In genomic region chrX:48919947-48920712, GRCh38 we compare ENCODE assay signal across 10 cellular contexts. TPM values are rescaled to one million over a fixed set of nuclear protein-coding genes. Genes with fewer than 3 reads are reported as not detected.
A peak's percentile ranks its signal among the peaks of the same experiment; 100 is the strongest.
DNase-seq lines count a peak whose midpoint lies in the region; ATAC-seq and TF ChIP-seq lines count a peak whose summit lies in the region.
"Had no signal": no experiment of that assay in that cellular context is flagged by ENCODE, and none has a peak within 500 bp of the region (broad histone marks: within the 10 kb centered on the region; RNA-seq: fewer than 3 reads in every experiment).

No MANE protein-coding gene starts in this region.

- H3K4me3 ChIP-seq in GM23338: peak overlapping the region; percentile 63
- no peak overlapping the region for H3K4me3 ChIP-seq in mucosa of stomach (ENCODE audit: low read length)

- no peak overlapping the region for H2AFZ ChIP-seq in GM23338

- H3K79me2 ChIP-seq in GM23338 (replicated peaks; ENCODE audit: insufficient read depth): peaks cover 48% of the 10 kb centered on the region

- H3K27me3 ChIP-seq in GM23338 (ENCODE audit: insufficient read depth): no peaks in the 10 kb centered on the region
- H3K27me3 ChIP-seq in mucosa of stomach (ENCODE audit: control insufficient read depth, insufficient read depth, low read length): no peaks in the 10 kb centered on the region

- peaks cover 36% of the 10 kb centered on the region for H3K4me1 Mint-ChIP-seq in GM23338
- H3K4me1 Mint-ChIP-seq in activated naive CD8-positive, alpha-beta T cell treated with anti-CD3 and anti-CD28 coated beads for 36 hours: peaks cover 39% of the 10 kb centered on the region

- peak overlapping the region; percentile 72 for H3K4me2 ChIP-seq in GM23338

- H3K36me3 ChIP-seq in GM23338 (ENCODE audit: insufficient read depth): peaks cover 17% of the 10 kb centered on the region; the same call in 1 of the 2 replicates
- H3K36me3 ChIP-seq in mucosa of stomach (ENCODE audit: control insufficient read depth, insufficient read depth, low read length): no peaks in the 10 kb centered on the region

- H3K4me1 ChIP-seq in GM23338 (ENCODE audit: insufficient read depth): peaks cover 32% of the 10 kb centered on the region; the same call in 1 of the 2 replicates
- peaks cover 11% of the 10 kb centered on the region for H3K4me1 ChIP-seq in mucosa of stomach (ENCODE audit: control insufficient read depth, insufficient read depth, low read length)

- H3K27ac ChIP-seq in 22Rv1: peak overlapping the region; percentile 72
- peak overlapping the region; percentile 99 for H3K27ac ChIP-seq in GM23338 (ENCODE audit: low read depth)

- peak overlapping the region; percentile 50 for H3K9ac ChIP-seq in mucosa of stomach (ENCODE audit: low read length)

- DNase-seq in GM23338 (ENCODE audit: low spot score) (no peak), NCI-H226 (no peak), SHP77 treated with DMSO at 0.1 percent for 48 hours (lab: John Stamatoyannopoulos, UW) (no peak), putamen (ENCODE audit: low spot score) (no peak)
- no peak for DNase-seq in activated naive CD8-positive, alpha-beta T cell treated with anti-CD3 and anti-CD28 coated beads for 36 hours
- DNase-seq: DMS53, NCI-H1930 had no signal

- H3K4me3 Mint-ChIP-seq in GM23338: peak overlapping the region; percentile 98
- peak overlapping the region; percentile 90 for H3K4me3 Mint-ChIP-seq in activated naive CD8-positive, alpha-beta T cell treated with anti-CD3 and anti-CD28 coated beads for 36 hours

- peaks cover 25% of the 10 kb centered on the region for H3K27me3 Mint-ChIP-seq in GM23338 (ENCODE audit: insufficient read depth, low read depth, poor library complexity)
- peaks cover 10% of the 10 kb centered on the region for H3K27me3 Mint-ChIP-seq in activated naive CD8-positive, alpha-beta T cell treated with anti-CD3 and anti-CD28 coated beads for 36 hours

- ATAC-seq in GM23338: no peak
- ATAC-seq in HG03342 (IDR thresholded peaks at IDR 0.05; ENCODE audit: unreplicated experiment): no peak

- peaks cover 13% of the 10 kb centered on the region for H4K20me1 ChIP-seq in GM23338 (replicated peaks; ENCODE audit: insufficient read depth)

- no peaks in the 10 kb centered on the region for H3K9me3 ChIP-seq in mucosa of stomach (ENCODE audit: control insufficient read depth, low read length)

- H3K27ac Mint-ChIP-seq in GM23338: peak overlapping the region; percentile 99
- H3K27ac Mint-ChIP-seq in activated naive CD8-positive, alpha-beta T cell treated with anti-CD3 and anti-CD28 coated beads for 36 hours: peak overlapping the region; percentile 96

- peaks cover 64% of the 10 kb centered on the region for H3K36me3 Mint-ChIP-seq in GM23338 (ENCODE audit: low read depth)
- peaks cover 58% of the 10 kb centered on the region for H3K36me3 Mint-ChIP-seq in activated naive CD8-positive, alpha-beta T cell treated with anti-CD3 and anti-CD28 coated beads for 36 hours

- peaks cover 7% of the 10 kb centered on the region for H3K9me3 Mint-ChIP-seq in GM23338
- no peaks in the 10 kb centered on the region for H3K9me3 Mint-ChIP-seq in activated naive CD8-positive, alpha-beta T cell treated with anti-CD3 and anti-CD28 coated beads for 36 hours

- H3K9me2 ChIP-seq in GM23338 (ENCODE audit: insufficient read depth): no peaks in the 10 kb centered on the region

- TF ChIP-seq CTCF in 22Rv1 (IDR thresholded peaks at IDR 0.05) (no peak), GM23338 (conservative IDR thresholded peaks at IDR 0.05; ENCODE audit: low read depth in 2 of 2) (no peak)

- H3F3A ChIP-seq in GM23338 (replicated peaks; ENCODE audit: low read depth): peaks cover 18% of the 10 kb centered on the region; the same call in 1 of the 2 replicates

TF ChIP-seq in GM23338, 12 proteins besides CTCF, POLR2A, EP300 and RAD21 (continues in another document):
- TF ChIP-seq REST (IDR thresholded peaks at IDR 0.05; ENCODE audit: unreplicated experiment) (no peak), JUNB (IDR thresholded peaks at IDR 0.05; ENCODE audit: unreplicated experiment) (no peak), ZNF331 (CRISPR knock-in tag; IDR thresholded peaks at IDR 0.05; ENCODE audit: low read depth) (no peak), EZH2phosphoT487 (IDR thresholded peaks at IDR 0.05; ENCODE audit: unreplicated experiment) (no peak), CREB1 (CRISPR knock-in tag; IDR thresholded peaks at IDR 0.05; ENCODE audit: low read depth) (no peak), POLR2AphosphoS5 (IDR thresholded peaks at IDR 0.05; ENCODE audit: low read depth) (no peak), STAT1 (IDR thresholded peaks at IDR 0.05; ENCODE audit: unreplicated experiment) (no peak)

RNA-seq across cellular contexts. Expression of gene PIM2, which starts 1.3 kb away (rescaled TPM):
- 336 and 359 TPM in 2 replicates for total RNA-seq in GM23338 (2014; rRNA removed; shearing (Covaris generic))
- 232 and 237 TPM in 2 replicates for polyA plus RNA-seq in GM23338 (2016; fragmentation: Nextera tagmentation; extraction: Ambion mirVana)
- total RNA-seq in activated naive CD8-positive, alpha-beta T cell treated with anti-CD3 and anti-CD28 coated beads for 36 hours: 100 to 1,000 TPM; 213 to 219 TPM

RNA-seq across cellular contexts. Expression of gene SLC35A2, which starts 8.7 kb away (rescaled TPM):
- total RNA-seq in GM23338 (2014; rRNA removed; shearing (Covaris generic)): 16.4 and 17.7 TPM in 2 replicates
- polyA plus RNA-seq in GM23338 (2016; fragmentation: Nextera tagmentation; extraction: Ambion mirVana): 13.0 and 20.6 TPM in 2 replicates
- 10 to 100 TPM; 20.8 to 24.0 TPM for total RNA-seq in activated naive CD8-positive, alpha-beta T cell treated with anti-CD3 and anti-CD28 coated beads for 36 hours

RNA-seq across cellular contexts. Expression of gene PQBP1, which starts 22.4 kb away (rescaled TPM):
- 53.2 and 63.4 TPM in 2 replicates for total RNA-seq in GM23338 (2014; rRNA removed; shearing (Covaris generic))
- 121 and 130 TPM in 2 replicates for polyA plus RNA-seq in GM23338 (2016; fragmentation: Nextera tagmentation; extraction: Ambion mirVana)
- total RNA-seq in activated naive CD8-positive, alpha-beta T cell treated with anti-CD3 and anti-CD28 coated beads for 36 hours: 10 to 100 TPM; 84.3 to 85.7 TPM

RNA-seq across cellular contexts. Expression of gene TIMM17B, which starts 22.6 kb away (rescaled TPM):
- 61.3 and 67.1 TPM in 2 replicates for total RNA-seq in GM23338 (2014; rRNA removed; shearing (Covaris generic))
- 147 and 158 TPM in 2 replicates for polyA plus RNA-seq in GM23338 (2016; fragmentation: Nextera tagmentation; extraction: Ambion mirVana)
- total RNA-seq in activated naive CD8-positive, alpha-beta T cell treated with anti-CD3 and anti-CD28 coated beads for 36 hours: 10 to 100 TPM; 57.8 to 60.5 TPM

RNA-seq across cellular contexts. Expression of gene OTUD5, which starts 37.3 kb away (rescaled TPM):
- total RNA-seq in GM23338 (2014; rRNA removed; shearing (Covaris generic)): 45.4 and 56.5 TPM in 2 replicates
- polyA plus RNA-seq in GM23338 (2016; fragmentation: Nextera tagmentation; extraction: Ambion mirVana): 23.5 and 28.7 TPM in 2 replicates
- total RNA-seq in activated naive CD8-positive, alpha-beta T cell treated with anti-CD3 and anti-CD28 coated beads for 36 hours: 10 to 100 TPM; 57.3 to 59.5 TPM
